ENCODE assay signal across 21 cellular contexts in genomic region chr4:48403779-48404178, GRCh38.
"Had no signal": no experiment of that assay in that cellular context is flagged by ENCODE, and none has a peak within 500 bp of the region (broad histone marks: within the 10 kb centered on the region; RNA-seq: fewer than 3 reads in every experiment).

No MANE protein-coding gene starts in this region.

- DNase-seq: activated CD4-positive, alpha-beta T cell treated with anti-CD3 and anti-CD28 coated beads, Interleukin-2, amount 10 ng/mL, durations not matched to agents 7 days and 5 days; activated CD8-positive, alpha-beta T cell treated with anti-CD3 and anti-CD28 coated beads, Interleukin-2, amount 10 ng/mL, durations not matched to agents 7 days and 5 days; activated naive CD4-positive, alpha-beta T cell treated with anti-CD3 and anti-CD28 coated beads for 36 hours; activated T-cell treated with anti-CD3 and anti-CD28 coated beads, Interleukin-2, amount 50 U/mL, for 24 hours; effector CD8-positive, alpha-beta T cell; hippocampal formation; islet precursor cell; stimulated activated CD4-positive, alpha-beta T cell treated with anti-CD3 and anti-CD28 coated beads, Interleukin-12 subunit alpha, Interleukin-12 subunit beta, amount 100 ng/mL, for 4 hours; stimulated activated CD4-positive, alpha-beta T cell treated with anti-CD3 and anti-CD28 coated beads, Interleukin-1b, Interleukin-23, amount 100 ng/mL, for 48 hours; stimulated activated CD8-positive, alpha-beta memory T cell treated with anti-CD3 and anti-CD28 coated beads, Interleukin-4, amount 100 ng/mL, for 48 hours; stimulated activated naive CD4-positive, alpha-beta T cell; transverse colon; uterus had no signal

- H3K9me3 Mint-ChIP-seq: activated CD4-positive, alpha-beta T cell treated with anti-CD3 and anti-CD28 coated beads, Interleukin-2, amount 10 ng/mL, durations not matched to agents 7 days and 5 days; activated naive CD4-positive, alpha-beta T cell treated with anti-CD3 and anti-CD28 coated beads for 36 hours; activated T-cell treated with anti-CD3 and anti-CD28 coated beads, Interleukin-2, amount 50 U/mL, for 24 hours; activated T-helper 2 cell treated with anti-CD3 and anti-CD28 coated beads, Interferon-gamma antibody, Interleukin-2, Interleukin-4, amounts not matched to agents 10 μg/mL and 5 μg/mL and 100 μg/mL, durations not matched to agents 14 hours and 24 hours and 36 hours; dendritic cell treated with granulocyte-macrophage colony-stimulating factor and Interleukin-4, amounts not matched to agents 40 ng/mL and 50 ng/mL, for 4 days; natural killer cell treated with Interleukin-12 subunit alpha and Interleukin-12 subunit beta and Interleukin-15 and Interleukin-18, amount 100 ng/mL, for 72 hours; T-helper 1 cell treated with Interleukin-12 subunit alpha and Interleukin-12 subunit beta and Interleukin-4 antibody, amounts not matched to agents 30 μg/mL and 1 μg/mL, for 36 hours had no signal

- H3K27ac Mint-ChIP-seq: activated CD4-positive, alpha-beta T cell treated with anti-CD3 and anti-CD28 coated beads, Interleukin-2, amount 10 ng/mL, durations not matched to agents 7 days and 5 days; activated CD8-positive, alpha-beta T cell treated with anti-CD3 and anti-CD28 coated beads, Interleukin-2, amount 10 ng/mL, durations not matched to agents 7 days and 5 days; activated naive CD4-positive, alpha-beta T cell treated with anti-CD3 and anti-CD28 coated beads for 36 hours; activated T-cell treated with anti-CD3 and anti-CD28 coated beads, Interleukin-2, amount 50 U/mL, for 24 hours; dendritic cell treated with granulocyte-macrophage colony-stimulating factor and Interleukin-4, amounts not matched to agents 40 ng/mL and 50 ng/mL, for 4 days; natural killer cell treated with Interleukin-12 subunit alpha and Interleukin-12 subunit beta and Interleukin-15 and Interleukin-18, amount 100 ng/mL, for 72 hours; T-helper 1 cell treated with Interleukin-12 subunit alpha and Interleukin-12 subunit beta and Interleukin-4 antibody, amounts not matched to agents 30 μg/mL and 1 μg/mL, for 36 hours had no signal

- H3K4me3 Mint-ChIP-seq: activated CD4-positive, alpha-beta T cell treated with anti-CD3 and anti-CD28 coated beads, Interleukin-2, amount 10 ng/mL, durations not matched to agents 7 days and 5 days; activated CD8-positive, alpha-beta T cell treated with anti-CD3 and anti-CD28 coated beads, Interleukin-2, amount 10 ng/mL, durations not matched to agents 7 days and 5 days; activated naive CD4-positive, alpha-beta T cell treated with anti-CD3 and anti-CD28 coated beads for 36 hours; activated T-cell treated with anti-CD3 and anti-CD28 coated beads, Interleukin-2, amount 50 U/mL, for 24 hours; dendritic cell treated with granulocyte-macrophage colony-stimulating factor and Interleukin-4, amounts not matched to agents 40 ng/mL and 50 ng/mL, for 4 days; natural killer cell treated with Interleukin-12 subunit alpha and Interleukin-12 subunit beta and Interleukin-15 and Interleukin-18, amount 100 ng/mL, for 72 hours; T-helper 1 cell treated with Interleukin-12 subunit alpha and Interleukin-12 subunit beta and Interleukin-4 antibody, amounts not matched to agents 30 μg/mL and 1 μg/mL, for 36 hours had no signal

- H3K4me3 ChIP-seq: lung, suprapubic skin, transverse colon, uterus had no signal

- ATAC-seq: activated CD4-positive, CD25-positive, alpha-beta regulatory T cell treated with anti-CD3 and anti-CD28 coated beads, Interleukin-2, amount 50 U/mL, for 24 hours; activated CD8-positive, alpha-beta T cell treated with anti-CD3 and anti-CD28 coated beads, Interleukin-2, amount 10 ng/mL, durations not matched to agents 7 days and 5 days; esophagus mucosa had no signal

- H3K27me3 Mint-ChIP-seq: activated CD4-positive, alpha-beta T cell treated with anti-CD3 and anti-CD28 coated beads, Interleukin-2, amount 10 ng/mL, durations not matched to agents 7 days and 5 days; activated T-cell treated with anti-CD3 and anti-CD28 coated beads, Interleukin-2, amount 50 U/mL, for 24 hours; dendritic cell treated with granulocyte-macrophage colony-stimulating factor and Interleukin-4, amounts not matched to agents 40 ng/mL and 50 ng/mL, for 4 days; natural killer cell treated with Interleukin-12 subunit alpha and Interleukin-12 subunit beta and Interleukin-15 and Interleukin-18, amount 100 ng/mL, for 72 hours had no signal
